28 cellular contexts compared by ENCODE assay signal in the genomic region with DNA sequence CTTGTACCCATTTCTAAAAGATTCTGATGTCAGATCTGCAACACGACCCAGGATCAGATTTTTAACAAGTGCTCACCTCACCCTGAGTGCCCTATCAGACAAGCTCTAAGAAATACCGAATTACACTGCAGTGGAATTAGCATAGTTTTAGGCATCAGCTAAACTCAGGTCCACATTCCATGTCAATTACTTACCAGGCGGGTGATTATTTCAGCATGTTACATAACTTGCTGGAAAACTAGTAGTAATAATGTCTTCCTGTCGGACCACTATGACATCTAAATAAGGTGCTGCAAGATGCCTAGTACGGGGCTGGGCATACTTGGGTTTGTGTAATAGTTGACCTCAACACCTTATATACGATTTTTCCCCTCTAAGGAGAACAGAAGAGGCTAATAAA. TPM values are rescaled to one million over a fixed set of nuclear protein-coding genes. Genes with fewer than 3 reads are reported as not detected.
"Had no signal": no experiment of that assay in that cellular context is flagged by ENCODE, and none has a peak within 500 bp of the region (broad histone marks: within the 10 kb centered on the region; RNA-seq: fewer than 3 reads in every experiment).

No MANE protein-coding gene starts in this region.

- H3K9me3 Mint-ChIP-seq: activated CD4-positive, alpha-beta memory T cell treated with anti-CD3 and anti-CD28 coated beads for 36 hours; activated CD4-positive, alpha-beta T cell treated with anti-CD3 and anti-CD28 coated beads, Interleukin-2, amount 10 ng/mL, durations not matched to agents 24 days and 14 days; activated T-cell treated with anti-CD3 and anti-CD28 coated beads, Interleukin-2, amount 50 U/mL, for 72 hours; central memory CD8-positive, alpha-beta T cell; dendritic cell treated with granulocyte-macrophage colony-stimulating factor and Interleukin-4, amounts not matched to agents 40 ng/mL and 50 ng/mL, for 4 days had no signal

- H3K27ac Mint-ChIP-seq: activated CD4-positive, alpha-beta memory T cell treated with anti-CD3 and anti-CD28 coated beads for 36 hours; activated CD4-positive, alpha-beta T cell treated with anti-CD3 and anti-CD28 coated beads for 36 hours; activated CD4-positive, alpha-beta T cell treated with anti-CD3 and anti-CD28 coated beads, Interleukin-2, amount 10 ng/mL, durations not matched to agents 24 days and 14 days; activated CD8-positive, alpha-beta memory T cell treated with anti-CD3 and anti-CD28 coated beads, Interleukin-2, amount 10 ng/mL, durations not matched to agents 7 days and 5 days; activated CD8-positive, alpha-beta T cell treated with anti-CD3 and anti-CD28 coated beads, Interleukin-2, amount 10 ng/mL, durations not matched to agents 7 days and 5 days; activated naive CD8-positive, alpha-beta T cell; activated T-cell treated with anti-CD3 and anti-CD28 coated beads, Interleukin-2, amount 50 U/mL, for 72 hours; dendritic cell treated with granulocyte-macrophage colony-stimulating factor and Interleukin-4, amounts not matched to agents 40 ng/mL and 50 ng/mL, for 4 days; endodermal cell had no signal

- DNase-seq: activated CD4-positive, alpha-beta memory T cell treated with anti-CD3 and anti-CD28 coated beads for 36 hours; activated CD4-positive, alpha-beta T cell treated with anti-CD3 and anti-CD28 coated beads for 36 hours; activated CD4-positive, alpha-beta T cell treated with anti-CD3 and anti-CD28 coated beads, Interleukin-2, amount 10 ng/mL, durations not matched to agents 24 days and 14 days; activated CD4-positive, CD25-positive, alpha-beta regulatory T cell; activated CD4-positive, CD25-positive, alpha-beta regulatory T cell treated with anti-CD3 and anti-CD28 coated beads, Interleukin-2, amount 50 U/mL, for 72 hours; activated CD8-positive, alpha-beta memory T cell treated with anti-CD3 and anti-CD28 coated beads, Interleukin-2, amount 10 ng/mL, durations not matched to agents 7 days and 5 days; activated CD8-positive, alpha-beta memory T cell treated with anti-CD3 and anti-CD28 coated beads, Interleukin-2, amount 50 U/mL, for 4 hours; activated CD8-positive, alpha-beta T cell treated with anti-CD3 and anti-CD28 coated beads, Interleukin-2, amount 10 ng/mL, durations not matched to agents 7 days and 5 days; activated effector memory CD4-positive, alpha-beta T cell treated with Interleukin-2 at 50 U/mL for 16 hours; activated gamma-delta T cell treated with Interleukin-2 at 50 U/mL for 16 hours; activated naive CD4-positive, alpha-beta T cell treated with anti-CD3 and anti-CD28 coated beads, Interleukin-2, amount 50 U/mL, for 16 hours; activated naive CD4-positive, alpha-beta T cell treated with Interleukin-2 at 50 U/mL for 16 hours; activated T-cell treated with anti-CD3 and anti-CD28 coated beads, Interleukin-2, amount 50 U/mL, for 1 hour; activated T-cell treated with anti-CD3 and anti-CD28 coated beads, Interleukin-2, amount 50 U/mL, for 72 hours; amniotic stem cell; anterior cingulate cortex; brain microvascular endothelial cell; effector memory CD4-positive, alpha-beta T cell; endodermal cell; foreskin melanocyte; T-helper 2 cell had no signal

- H3K4me3 ChIP-seq: coronary artery, dorsolateral prefrontal cortex, gastroesophageal sphincter had no signal

- H3K4me1 Mint-ChIP-seq: activated CD4-positive, alpha-beta T cell treated with anti-CD3 and anti-CD28 coated beads for 36 hours; activated CD4-positive, alpha-beta T cell treated with anti-CD3 and anti-CD28 coated beads, Interleukin-2, amount 10 ng/mL, durations not matched to agents 24 days and 14 days; activated CD8-positive, alpha-beta memory T cell treated with anti-CD3 and anti-CD28 coated beads, Interleukin-2, amount 10 ng/mL, durations not matched to agents 7 days and 5 days; central memory CD8-positive, alpha-beta T cell had no signal

- H3K9me3 ChIP-seq: gastroesophageal sphincter had no signal

- H3K36me3 ChIP-seq: brain microvascular endothelial cell, gastroesophageal sphincter had no signal

- H3K27ac ChIP-seq: brain microvascular endothelial cell, coronary artery, dorsolateral prefrontal cortex, gastroesophageal sphincter had no signal

- H3K36me3 Mint-ChIP-seq: activated CD4-positive, alpha-beta memory T cell treated with anti-CD3 and anti-CD28 coated beads for 36 hours; activated CD8-positive, alpha-beta memory T cell treated with anti-CD3 and anti-CD28 coated beads, Interleukin-2, amount 10 ng/mL, durations not matched to agents 7 days and 5 days; activated naive CD8-positive, alpha-beta T cell had no signal

- H3K4me3 Mint-ChIP-seq: activated CD4-positive, alpha-beta memory T cell treated with anti-CD3 and anti-CD28 coated beads for 36 hours; activated CD4-positive, alpha-beta T cell treated with anti-CD3 and anti-CD28 coated beads for 36 hours; activated CD4-positive, alpha-beta T cell treated with anti-CD3 and anti-CD28 coated beads, Interleukin-2, amount 10 ng/mL, durations not matched to agents 24 days and 14 days; activated CD8-positive, alpha-beta memory T cell treated with anti-CD3 and anti-CD28 coated beads, Interleukin-2, amount 10 ng/mL, durations not matched to agents 7 days and 5 days; activated CD8-positive, alpha-beta T cell treated with anti-CD3 and anti-CD28 coated beads, Interleukin-2, amount 10 ng/mL, durations not matched to agents 7 days and 5 days; activated naive CD8-positive, alpha-beta T cell; activated T-cell treated with anti-CD3 and anti-CD28 coated beads, Interleukin-2, amount 50 U/mL, for 72 hours; central memory CD8-positive, alpha-beta T cell; dendritic cell treated with granulocyte-macrophage colony-stimulating factor and Interleukin-4, amounts not matched to agents 40 ng/mL and 50 ng/mL, for 4 days; endodermal cell had no signal

RNA-seq across cellular contexts. Expression of a gene that starts 21.0 kb away (rescaled TPM):
- total RNA-seq: activated CD4-positive, alpha-beta memory T cell treated with anti-CD3 and anti-CD28 coated beads for 36 hours; activated CD4-positive, alpha-beta T cell treated with anti-CD3 and anti-CD28 coated beads for 36 hours; activated CD8-positive, alpha-beta memory T cell treated with anti-CD3 and anti-CD28 coated beads for 36 hours; activated CD8-positive, alpha-beta T cell treated with anti-CD3 and anti-CD28 coated beads, Interleukin-2, amount 10 ng/mL, durations not matched to agents 7 days and 5 days; activated T-cell treated with anti-CD3 and anti-CD28 coated beads, Interleukin-2, amount 50 U/mL, for 72 hours had no signal
